In the genomic region with DNA sequence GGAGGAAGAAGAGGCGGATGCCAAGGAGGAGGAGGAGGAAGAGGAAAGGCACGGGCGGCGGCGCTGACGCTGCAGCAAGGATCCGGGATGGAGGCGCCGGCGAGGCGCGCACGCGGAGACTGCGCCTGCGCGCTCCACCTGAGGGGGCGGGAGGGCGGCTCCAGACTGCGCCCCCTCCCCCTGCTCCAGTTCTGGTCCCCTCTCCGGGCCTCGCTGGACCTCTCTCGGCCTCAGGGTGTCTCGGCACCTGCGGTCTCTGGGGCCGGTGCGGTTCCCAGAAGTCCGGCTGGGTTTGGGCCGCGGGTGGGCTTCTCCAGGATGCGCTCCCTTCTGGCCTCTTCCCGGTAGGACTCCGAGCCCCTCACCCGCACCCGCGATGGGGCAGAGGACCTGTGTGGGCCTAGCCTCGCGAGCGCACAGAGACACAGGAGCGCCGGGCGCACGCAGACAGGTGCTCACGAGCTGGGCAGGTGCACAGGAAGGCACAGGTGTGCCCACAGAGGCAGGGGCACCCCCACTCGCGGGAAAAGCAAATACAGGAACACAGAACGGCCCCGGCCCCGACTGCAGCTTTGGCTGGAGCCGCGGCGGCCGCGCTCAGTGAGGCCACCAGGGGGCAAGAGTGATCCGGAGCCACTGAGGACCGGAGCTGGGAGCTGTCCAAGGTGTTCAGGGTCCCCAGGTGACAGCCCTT, we compare ENCODE assay signal across 1 cellular context.
A peak's percentile ranks its signal among the peaks of the same experiment; 100 is the strongest.
TF ChIP-seq lines count a peak whose summit lies in the region.

Gene NPDC1 (minus strand): TSS at position 84 of the 694 bp plus-strand sequence. CDS start 188 bp downstream, outside the sequence.

TF ChIP-seq in K562, 482 proteins besides CTCF, POLR2A, EP300 and RAD21 (continued from another document and continues in another):
- TF ChIP-seq ZNF592 (IDR thresholded peaks at IDR 0.05) = no peak
- peak; percentile 84 for TF ChIP-seq NCOA1 (IDR thresholded peaks at IDR 0.05; ENCODE audit: low read depth)
- TF ChIP-seq MIER1 (IDR thresholded peaks at IDR 0.05; ENCODE audit: low read depth) = peak; percentile 97
- TF ChIP-seq MECOM (CRISPR knock-in tag; IDR thresholded peaks at IDR 0.05) = no peak
- TF ChIP-seq ETS2 (tag; IDR thresholded peaks at IDR 0.05; ENCODE audit: borderline replicate concordance, poor library complexity, severe bottlenecking) = no peak
- TF ChIP-seq SMAD2 (IDR thresholded peaks at IDR 0.05; ENCODE audit: low read depth, low read length) = no peak
- peak; percentile 72 for TF ChIP-seq EGR1 (conservative IDR thresholded peaks at IDR 0.05)
- peak; percentile 90 for TF ChIP-seq ZNF511 (CRISPR knock-in tag; IDR thresholded peaks at IDR 0.05)
- TF ChIP-seq, protein P1, sequence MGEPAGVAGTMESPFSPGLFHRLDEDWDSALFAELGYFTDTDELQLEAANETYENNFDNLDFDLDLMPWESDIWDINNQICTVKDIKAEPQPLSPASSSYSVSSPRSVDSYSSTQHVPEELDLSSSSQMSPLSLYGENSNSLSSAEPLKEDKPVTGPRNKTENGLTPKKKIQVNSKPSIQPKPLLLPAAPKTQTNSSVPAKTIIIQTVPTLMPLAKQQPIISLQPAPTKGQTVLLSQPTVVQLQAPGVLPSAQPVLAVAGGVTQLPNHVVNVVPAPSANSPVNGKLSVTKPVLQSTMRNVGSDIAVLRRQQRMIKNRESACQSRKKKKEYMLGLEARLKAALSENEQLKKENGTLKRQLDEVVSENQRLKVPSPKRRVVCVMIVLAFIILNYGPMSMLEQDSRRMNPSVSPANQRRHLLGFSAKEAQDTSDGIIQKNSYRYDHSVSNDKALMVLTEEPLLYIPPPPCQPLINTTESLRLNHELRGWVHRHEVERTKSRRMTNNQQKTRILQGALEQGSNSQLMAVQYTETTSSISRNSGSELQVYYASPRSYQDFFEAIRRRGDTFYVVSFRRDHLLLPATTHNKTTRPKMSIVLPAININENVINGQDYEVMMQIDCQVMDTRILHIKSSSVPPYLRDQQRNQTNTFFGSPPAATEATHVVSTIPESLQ (CRISPR knock-in tag; IDR thresholded peaks at IDR 0.05) = no peak
- TF ChIP-seq, protein P2, sequence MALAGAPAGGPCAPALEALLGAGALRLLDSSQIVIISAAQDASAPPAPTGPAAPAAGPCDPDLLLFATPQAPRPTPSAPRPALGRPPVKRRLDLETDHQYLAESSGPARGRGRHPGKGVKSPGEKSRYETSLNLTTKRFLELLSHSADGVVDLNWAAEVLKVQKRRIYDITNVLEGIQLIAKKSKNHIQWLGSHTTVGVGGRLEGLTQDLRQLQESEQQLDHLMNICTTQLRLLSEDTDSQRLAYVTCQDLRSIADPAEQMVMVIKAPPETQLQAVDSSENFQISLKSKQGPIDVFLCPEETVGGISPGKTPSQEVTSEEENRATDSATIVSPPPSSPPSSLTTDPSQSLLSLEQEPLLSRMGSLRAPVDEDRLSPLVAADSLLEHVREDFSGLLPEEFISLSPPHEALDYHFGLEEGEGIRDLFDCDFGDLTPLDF (CRISPR knock-in tag; IDR thresholded peaks at IDR 0.05) = no peak; the same call in 1 of the 2 replicates
- no peak for TF ChIP-seq GTF2E2 (tag; IDR thresholded peaks at IDR 0.05)
- TF ChIP-seq TSC22D4 (tag; IDR thresholded peaks at IDR 0.05) = no peak
- TF ChIP-seq TBL1XR1 (IDR thresholded peaks at IDR 0.05; ENCODE audit: low read length in 2 of 2) = 0 out of 4 replicates have a peak, but pooled peaks of 1 of the 2 experiments have one; percentile 6
- TF ChIP-seq GTF2F1 (IDR thresholded peaks at IDR 0.05; ENCODE audit: low read depth, low read length) = no peak
- TF ChIP-seq ARID1B (IDR thresholded peaks at IDR 0.05) = no peak
- TF ChIP-seq SP2 (IDR thresholded peaks at IDR 0.05; ENCODE audit: extremely low read depth, low read depth, low read length, poor library complexity, severe bottlenecking) = no peak
- no peak for TF ChIP-seq TAF1 (IDR thresholded peaks at IDR 0.05; ENCODE audit: control insufficient read depth, extremely low read depth, insufficient read depth, low read length, severe bottlenecking)
- no peak for TF ChIP-seq SIRT6 (IDR thresholded peaks at IDR 0.05; ENCODE audit: low read depth, low read length)
- TF ChIP-seq RNF2 (IDR thresholded peaks at IDR 0.05) = no peak
- no peak for TF ChIP-seq NCOA4 (IDR thresholded peaks at IDR 0.05; ENCODE audit: partially characterized antibody)
- TF ChIP-seq TAF9B (IDR thresholded peaks at IDR 0.05; ENCODE audit: partially characterized antibody) = no peak
- TF ChIP-seq STAG1 (CRISPR knock-in tag; IDR thresholded peaks at IDR 0.05; ENCODE audit: borderline replicate concordance) = peak; percentile 88
- no peak for TF ChIP-seq POLR2H (tag; IDR thresholded peaks at IDR 0.05; ENCODE audit: low read depth)
- no peak for TF ChIP-seq CREB1 (IDR thresholded peaks at IDR 0.05)
- TF ChIP-seq CREB1 (CRISPR knock-in tag; IDR thresholded peaks at IDR 0.05) = 0 out of 2 replicates have a peak, but pooled peaks have one; percentile 33
- TF ChIP-seq NR2C2 (CRISPR knock-in tag; IDR thresholded peaks at IDR 0.05) = no peak
- TF ChIP-seq NR2C2 (tag; IDR thresholded peaks at IDR 0.05) = no peak
- peak in 1 of 2 experiments; percentile 78; a peak in 2 of 4 replicates for TF ChIP-seq TEAD1 (CRISPR knock-in tag; IDR thresholded peaks at IDR 0.05)
- TF ChIP-seq TCF7 (IDR thresholded peaks at IDR 0.05; ENCODE audit: borderline replicate concordance) = no peak
- TF ChIP-seq, protein P3, sequence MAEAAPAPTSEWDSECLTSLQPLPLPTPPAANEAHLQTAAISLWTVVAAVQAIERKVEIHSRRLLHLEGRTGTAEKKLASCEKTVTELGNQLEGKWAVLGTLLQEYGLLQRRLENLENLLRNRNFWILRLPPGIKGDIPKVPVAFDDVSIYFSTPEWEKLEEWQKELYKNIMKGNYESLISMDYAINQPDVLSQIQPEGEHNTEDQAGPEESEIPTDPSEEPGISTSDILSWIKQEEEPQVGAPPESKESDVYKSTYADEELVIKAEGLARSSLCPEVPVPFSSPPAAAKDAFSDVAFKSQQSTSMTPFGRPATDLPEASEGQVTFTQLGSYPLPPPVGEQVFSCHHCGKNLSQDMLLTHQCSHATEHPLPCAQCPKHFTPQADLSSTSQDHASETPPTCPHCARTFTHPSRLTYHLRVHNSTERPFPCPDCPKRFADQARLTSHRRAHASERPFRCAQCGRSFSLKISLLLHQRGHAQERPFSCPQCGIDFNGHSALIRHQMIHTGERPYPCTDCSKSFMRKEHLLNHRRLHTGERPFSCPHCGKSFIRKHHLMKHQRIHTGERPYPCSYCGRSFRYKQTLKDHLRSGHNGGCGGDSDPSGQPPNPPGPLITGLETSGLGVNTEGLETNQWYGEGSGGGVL (CRISPR knock-in tag; IDR thresholded peaks at IDR 0.05) = no peak
- TF ChIP-seq, protein P4, sequence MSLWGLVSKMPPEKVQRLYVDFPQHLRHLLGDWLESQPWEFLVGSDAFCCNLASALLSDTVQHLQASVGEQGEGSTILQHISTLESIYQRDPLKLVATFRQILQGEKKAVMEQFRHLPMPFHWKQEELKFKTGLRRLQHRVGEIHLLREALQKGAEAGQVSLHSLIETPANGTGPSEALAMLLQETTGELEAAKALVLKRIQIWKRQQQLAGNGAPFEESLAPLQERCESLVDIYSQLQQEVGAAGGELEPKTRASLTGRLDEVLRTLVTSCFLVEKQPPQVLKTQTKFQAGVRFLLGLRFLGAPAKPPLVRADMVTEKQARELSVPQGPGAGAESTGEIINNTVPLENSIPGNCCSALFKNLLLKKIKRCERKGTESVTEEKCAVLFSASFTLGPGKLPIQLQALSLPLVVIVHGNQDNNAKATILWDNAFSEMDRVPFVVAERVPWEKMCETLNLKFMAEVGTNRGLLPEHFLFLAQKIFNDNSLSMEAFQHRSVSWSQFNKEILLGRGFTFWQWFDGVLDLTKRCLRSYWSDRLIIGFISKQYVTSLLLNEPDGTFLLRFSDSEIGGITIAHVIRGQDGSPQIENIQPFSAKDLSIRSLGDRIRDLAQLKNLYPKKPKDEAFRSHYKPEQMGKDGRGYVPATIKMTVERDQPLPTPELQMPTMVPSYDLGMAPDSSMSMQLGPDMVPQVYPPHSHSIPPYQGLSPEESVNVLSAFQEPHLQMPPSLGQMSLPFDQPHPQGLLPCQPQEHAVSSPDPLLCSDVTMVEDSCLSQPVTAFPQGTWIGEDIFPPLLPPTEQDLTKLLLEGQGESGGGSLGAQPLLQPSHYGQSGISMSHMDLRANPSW (CRISPR knock-in tag; IDR thresholded peaks at IDR 0.05) = no peak
- TF ChIP-seq, protein P5, sequence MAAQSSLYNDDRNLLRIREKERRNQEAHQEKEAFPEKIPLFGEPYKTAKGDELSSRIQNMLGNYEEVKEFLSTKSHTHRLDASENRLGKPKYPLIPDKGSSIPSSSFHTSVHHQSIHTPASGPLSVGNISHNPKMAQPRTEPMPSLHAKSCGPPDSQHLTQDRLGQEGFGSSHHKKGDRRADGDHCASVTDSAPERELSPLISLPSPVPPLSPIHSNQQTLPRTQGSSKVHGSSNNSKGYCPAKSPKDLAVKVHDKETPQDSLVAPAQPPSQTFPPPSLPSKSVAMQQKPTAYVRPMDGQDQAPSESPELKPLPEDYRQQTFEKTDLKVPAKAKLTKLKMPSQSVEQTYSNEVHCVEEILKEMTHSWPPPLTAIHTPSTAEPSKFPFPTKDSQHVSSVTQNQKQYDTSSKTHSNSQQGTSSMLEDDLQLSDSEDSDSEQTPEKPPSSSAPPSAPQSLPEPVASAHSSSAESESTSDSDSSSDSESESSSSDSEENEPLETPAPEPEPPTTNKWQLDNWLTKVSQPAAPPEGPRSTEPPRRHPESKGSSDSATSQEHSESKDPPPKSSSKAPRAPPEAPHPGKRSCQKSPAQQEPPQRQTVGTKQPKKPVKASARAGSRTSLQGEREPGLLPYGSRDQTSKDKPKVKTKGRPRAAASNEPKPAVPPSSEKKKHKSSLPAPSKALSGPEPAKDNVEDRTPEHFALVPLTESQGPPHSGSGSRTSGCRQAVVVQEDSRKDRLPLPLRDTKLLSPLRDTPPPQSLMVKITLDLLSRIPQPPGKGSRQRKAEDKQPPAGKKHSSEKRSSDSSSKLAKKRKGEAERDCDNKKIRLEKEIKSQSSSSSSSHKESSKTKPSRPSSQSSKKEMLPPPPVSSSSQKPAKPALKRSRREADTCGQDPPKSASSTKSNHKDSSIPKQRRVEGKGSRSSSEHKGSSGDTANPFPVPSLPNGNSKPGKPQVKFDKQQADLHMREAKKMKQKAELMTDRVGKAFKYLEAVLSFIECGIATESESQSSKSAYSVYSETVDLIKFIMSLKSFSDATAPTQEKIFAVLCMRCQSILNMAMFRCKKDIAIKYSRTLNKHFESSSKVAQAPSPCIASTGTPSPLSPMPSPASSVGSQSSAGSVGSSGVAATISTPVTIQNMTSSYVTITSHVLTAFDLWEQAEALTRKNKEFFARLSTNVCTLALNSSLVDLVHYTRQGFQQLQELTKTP (IDR thresholded peaks at IDR 0.05; ENCODE audit: low read depth in 1 of 2, partially characterized antibody in 2 of 2) = peak in 1 of 2 experiments; percentile 95
- no peak for TF ChIP-seq EZH2 (IDR thresholded peaks at IDR 0.05; ENCODE audit: borderline replicate concordance, low read depth, low read length)
- 0 out of 2 replicates have a peak, but pooled peaks have one; percentile 37 for TF ChIP-seq ZKSCAN1 (IDR thresholded peaks at IDR 0.05; ENCODE audit: low read depth, low read length)
- no peak for TF ChIP-seq ZNF780A (CRISPR knock-in tag; IDR thresholded peaks at IDR 0.05)
- no peak for TF ChIP-seq ZNF644 (tag; IDR thresholded peaks at IDR 0.05; ENCODE audit: low read depth)
- TF ChIP-seq HDAC2 (IDR thresholded peaks at IDR 0.05) = peak; percentile 69; the same call in 1 of the 2 replicates
